Comparison of ENCODE assay signal across 9 cellular contexts in genomic region chr6:113873043-113873667, GRCh38. TPM values are rescaled to one million over a fixed set of nuclear protein-coding genes. Genes with fewer than 3 reads are reported as not detected.
A peak's percentile ranks its signal among the peaks of the same experiment; 100 is the strongest.
DNase-seq lines count a peak whose midpoint lies in the region; ATAC-seq and TF ChIP-seq lines count a peak whose summit lies in the region.
"Had no signal": no experiment of that assay in that cellular context is flagged by ENCODE, and none has a peak within 500 bp of the region (broad histone marks: within the 10 kb centered on the region; RNA-seq: fewer than 3 reads in every experiment).

No MANE protein-coding gene starts in this region.

- H3K4me1 Mint-ChIP-seq in memory B cell, result peaks cover 10% of the 10 kb centered on the region
- peaks cover 15% of the 10 kb centered on the region for H3K4me1 Mint-ChIP-seq in endothelial cell (ENCODE audit: unreplicated experiment)

- H3K4me3 Mint-ChIP-seq in memory B cell (peak overlapping the region; percentile 87), endothelial cell (ENCODE audit: unreplicated experiment) (no peak overlapping the region)
- H3K4me3 Mint-ChIP-seq: activated naive CD4-positive, alpha-beta T cell treated with anti-CD3 and anti-CD28 coated beads, Interleukin-2, amount 50 U/mL, for 24 hours had no signal

- H3K9me3 Mint-ChIP-seq in memory B cell (no peaks in the 10 kb centered on the region), endothelial cell (ENCODE audit: unreplicated experiment) (no peaks in the 10 kb centered on the region)
- H3K9me3 Mint-ChIP-seq: activated naive CD4-positive, alpha-beta T cell treated with anti-CD3 and anti-CD28 coated beads, Interleukin-2, amount 50 U/mL, for 24 hours had no signal

- H3K27ac Mint-ChIP-seq in memory B cell (peak overlapping the region; percentile 87), endothelial cell (ENCODE audit: unreplicated experiment) (no peak overlapping the region)
- H3K27ac Mint-ChIP-seq: activated naive CD4-positive, alpha-beta T cell treated with anti-CD3 and anti-CD28 coated beads, Interleukin-2, amount 50 U/mL, for 24 hours had no signal

- no peak for TF ChIP-seq CTCF in endothelial cell (IDR thresholded peaks at IDR 0.05; ENCODE audit: unreplicated experiment)

- in situ Hi-C loops in ACHN (cut with HindIII; ENCODE audit: low pct_ligation_motif_present, low pct_unique_long_range_greater_than_20kb, low sequenced_read_pairs), result no loop called here

- no peaks in the 10 kb centered on the region for H3K36me3 Mint-ChIP-seq in memory B cell
- H3K36me3 Mint-ChIP-seq in endothelial cell (ENCODE audit: low read depth, unreplicated experiment), result no peaks in the 10 kb centered on the region
- H3K36me3 Mint-ChIP-seq: activated naive CD4-positive, alpha-beta T cell treated with anti-CD3 and anti-CD28 coated beads, Interleukin-2, amount 50 U/mL, for 24 hours had no signal

- ATAC-seq in GM18909 (IDR thresholded peaks at IDR 0.05; ENCODE audit: poor library complexity, unreplicated experiment) (peak; percentile 99), HG03064 (IDR thresholded peaks at IDR 0.05; ENCODE audit: low read depth, unreplicated experiment) (peak; percentile 88), memory B cell (ENCODE audit: low read depth) (peak; percentile 99)

- no peaks in the 10 kb centered on the region for H3K27me3 Mint-ChIP-seq in memory B cell
- peaks cover 4% of the 10 kb centered on the region for H3K27me3 Mint-ChIP-seq in endothelial cell (ENCODE audit: unreplicated experiment)

- peak; percentile 88 for DNase-seq in ACHN
- DNase-seq in RPMI8226, result peak; percentile 54
- DNase-seq in memory B cell (ENCODE audit: low spot score in 2 of 2), result peak; percentile 57 to 61
- DNase-seq in endothelial cell (ENCODE audit: low spot score), result no peak
- DNase-seq in NCI-H2081 treated with DMSO at 0.1 percent for 48 hours (lab: John Stamatoyannopoulos, UW), result no peak
- no peak for DNase-seq in HPDE6-E6E7 (ENCODE audit: extremely low spot score)

RNA-seq across cellular contexts. Expression of gene MARCKS, which starts 16.0 kb away (rescaled TPM):
- total RNA-seq in endothelial cell (ENCODE audit: unreplicated experiment), result 669 TPM

Comparison
In these comparisons a context has a peak if more than half of its experiments do, and no peak if none do; other contexts are left out.
1. DNase-seq: peak in ACHN (single experiment), RPMI8226 (single experiment) and memory B cell (2 of 2); none in endothelial cell (single experiment), NCI-H2081 treated with DMSO at 0.1 percent for 48 hours (single experiment) and HPDE6-E6E7 (single experiment).
2. Peak in every context shown above with its lines, with median percentiles within 50 percentile points of each other: ATAC-seq.